8 cellular contexts compared by ENCODE assay signal in genomic region chr2:148201075-148202004, GRCh38.
DNase-seq lines count a peak whose midpoint lies in the region; ATAC-seq, FAIRE-seq and TF ChIP-seq lines count a peak whose summit lies in the region.

No MANE protein-coding gene starts in this region.

- H3K4me1 ChIP-seq in endothelial cell of umbilical vein (ENCODE audit: control insufficient read depth, extremely low read depth, insufficient read depth, low read length) = no peaks in the 10 kb centered on the region

- CTCF ChIA-PET in endothelial cell of umbilical vein (lab: Charles Lee) = interaction anchor here (1.1 to 1.3 kb wide), 2 partner anchors 212 to 308 kb away, joined by 7 to 14 read pairs; no protein-coding TSS in a partner anchor

- POLR2A ChIA-PET in endothelial cell of umbilical vein (lab: Charles Lee) = interaction anchor here (0.6 kb wide), 1 partner anchor 181 kb away, joined by 4 read pairs; the partner anchor contains the start of genes MBD5 and ORC4

- H3K36me3 ChIP-seq in endothelial cell of umbilical vein (ENCODE audit: control insufficient read depth in 2 of 2, extremely low read depth in 1 of 2, insufficient read depth in 2 of 2, low read length in 2 of 2) = no peaks in the 10 kb centered on the region

- no peak for FAIRE-seq in endothelial cell of umbilical vein (lab: Jason Lieb, UNC)

- no peaks in the 10 kb centered on the region for H3K9me3 Mint-ChIP-seq in nephron progenitor cell

- H3K27me3 ChIP-seq in endothelial cell of umbilical vein (ENCODE audit: control insufficient read depth in 2 of 2, insufficient read depth in 2 of 2, low read length in 2 of 2) = no peaks in the 10 kb centered on the region

- no peak overlapping the region for H3K4me3 ChIP-seq in endothelial cell of umbilical vein (replicated peaks in 1 of 3; ENCODE audit: insufficient read depth in 1 of 3, low read depth in 1 of 3, low read length in 3 of 3)

- TF ChIP-seq CTCF in endothelial cell of umbilical vein (IDR thresholded peaks at IDR 0.05; ENCODE audit: extremely low read depth in 1 of 2, insufficient read depth in 1 of 2, low read depth in 1 of 2, low read length in 2 of 2) = peak; percentile 29 to 53
- TF ChIP-seq CTCF in nephron progenitor cell (IDR thresholded peaks at IDR 0.05) = peak; percentile 49

- no peak for TF ChIP-seq POLR2A in endothelial cell of umbilical vein (IDR thresholded peaks at IDR 0.05; ENCODE audit: low read depth, low read length)

- no peaks in the 10 kb centered on the region for H3K4me1 Mint-ChIP-seq in nephron progenitor cell

- no peak overlapping the region for H3K4me3 Mint-ChIP-seq in nephron progenitor cell

- H3K36me3 Mint-ChIP-seq in nephron progenitor cell (ENCODE audit: low read depth) = peaks cover 17% of the 10 kb centered on the region

- BruUV-seq in endothelial cell of umbilical vein (replicated peaks; lab: Mats Ljungman, UMichigan) = no TSS peak

- H2AFZ ChIP-seq in endothelial cell of umbilical vein (ENCODE audit: low read depth, low read length) = no peak overlapping the region

- no peaks in the 10 kb centered on the region for H3K9me1 ChIP-seq in endothelial cell of umbilical vein (replicated peaks; ENCODE audit: control insufficient read depth, extremely low read depth, insufficient read depth, low read length)

- peak overlapping the region; percentile 27 for H3K27ac Mint-ChIP-seq in nephron progenitor cell

- ATAC-seq in HG03457 (IDR thresholded peaks at IDR 0.05; ENCODE audit: unreplicated experiment) (no peak), GM19328 (IDR thresholded peaks at IDR 0.05; ENCODE audit: unreplicated experiment) (no peak)

- peak; percentile 8 for DNase-seq in GDM1 (lab: John Stamatoyannopoulos, UW)
- peak in 73 of 76 experiments; percentile 2 to 82 (median 65) for DNase-seq in HUDEP-2 (lab: John Stamatoyannopoulos, UW; ENCODE audit: unreplicated experiment in 76 of 76)
- DNase-seq in activated CD4-positive, alpha-beta T cell treated with anti-CD3 and anti-CD28 coated beads for 1 hour = peak; percentile 13
- DNase-seq in endothelial cell of umbilical vein (ENCODE audit: low read depth, low spot score) = peak; percentile 22
- peak; percentile 47 for DNase-seq in nephron progenitor cell
- DNase-seq in DMS153 treated with DMSO at 0.1 percent for 48 hours (lab: John Stamatoyannopoulos, UW; ENCODE audit: unreplicated experiment) = no peak

- dilution Hi-C loops in endothelial cell of umbilical vein (cut with MboI; ENCODE audit: extremely low pct_ligation_motif_present, low sequenced_read_pairs) = no loop called here

- no peak overlapping the region for H3K9ac ChIP-seq in endothelial cell of umbilical vein (replicated peaks; ENCODE audit: extremely low read depth, insufficient read depth, low read length)

- H3K9me3 ChIP-seq in endothelial cell of umbilical vein (replicated peaks; ENCODE audit: control insufficient read depth, insufficient read depth, low read length) = no peaks in the 10 kb centered on the region

- intact Hi-C loops in endothelial cell of umbilical vein (cut with micrococcal nuclease) = loop anchor here (1.0 kb wide), 3 partner anchors 211 to 308 kb away; no protein-coding TSS in a partner anchor

- no peak overlapping the region for H3K27ac ChIP-seq in endothelial cell of umbilical vein (ENCODE audit: insufficient read depth, low read depth, low read length)

- no peaks in the 10 kb centered on the region for H3K27me3 Mint-ChIP-seq in nephron progenitor cell (ENCODE audit: low read depth, poor library complexity)

- H3K4me2 ChIP-seq in endothelial cell of umbilical vein (ENCODE audit: insufficient read depth, low read length) = no peak overlapping the region

- no peaks in the 10 kb centered on the region for H3K79me2 ChIP-seq in endothelial cell of umbilical vein (ENCODE audit: control insufficient read depth, insufficient read depth, low read length)

- H4K20me1 ChIP-seq in endothelial cell of umbilical vein (replicated peaks; ENCODE audit: control insufficient read depth, extremely low read depth, insufficient read depth, low read length) = no peaks in the 10 kb centered on the region

TF ChIP-seq in endothelial cell of umbilical vein, 7 proteins besides CTCF, POLR2A, EP300 and RAD21:
- TF ChIP-seq EZH2 (IDR thresholded peaks at IDR 0.05; ENCODE audit: borderline replicate concordance, low read depth, low read length, severe bottlenecking) (no peak), GATA2 (IDR thresholded peaks at IDR 0.05; ENCODE audit: insufficient read depth, insufficient read length, low read depth, low read length) (no peak), MYC (IDR thresholded peaks at IDR 0.05; ENCODE audit: low read depth, low read length) (no peak), JUN (IDR thresholded peaks at IDR 0.05; ENCODE audit: borderline replicate concordance, insufficient read depth, insufficient read length, low read depth) (no peak), POLR2AphosphoS5 (IDR thresholded peaks at IDR 0.05; ENCODE audit: insufficient read depth, low read depth, low read length) (no peak), FOS (IDR thresholded peaks at IDR 0.05; ENCODE audit: borderline replicate concordance, insufficient read depth, low read length) (no peak)
- TF ChIP-seq, protein P1, sequence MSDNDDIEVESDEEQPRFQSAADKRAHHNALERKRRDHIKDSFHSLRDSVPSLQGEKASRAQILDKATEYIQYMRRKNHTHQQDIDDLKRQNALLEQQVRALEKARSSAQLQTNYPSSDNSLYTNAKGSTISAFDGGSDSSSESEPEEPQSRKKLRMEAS (IDR thresholded peaks at IDR 0.05; ENCODE audit: insufficient read depth, insufficient read length) = no peak
